8 cellular contexts compared by ENCODE assay signal in genomic region chr4:74793757-74794340, GRCh38. TPM values are rescaled to one million over a fixed set of nuclear protein-coding genes. Genes with fewer than 3 reads are reported as not detected.
DNase-seq lines count a peak whose midpoint lies in the region; ATAC-seq and TF ChIP-seq lines count a peak whose summit lies in the region.

No MANE protein-coding gene starts in this region.

- intact Hi-C loops in lower lobe of right lung (cut with DNase I) (no loop called here), upper lobe of right lung (cut with DNase I) (no loop called here)

- H3K4me1 ChIP-seq in NT2/D1 (ENCODE audit: insufficient read depth, insufficient read length) = no peaks in the 10 kb centered on the region
- H3K4me1 ChIP-seq in lower lobe of right lung = peaks cover 13% of the 10 kb centered on the region
- peaks cover 3% of the 10 kb centered on the region for H3K4me1 ChIP-seq in upper lobe of right lung

- ATAC-seq in lower lobe of right lung = peak; percentile 91 to 94
- peak; percentile 91 for ATAC-seq in upper lobe of right lung
- ATAC-seq in GM21825 (IDR thresholded peaks at IDR 0.05; ENCODE audit: unreplicated experiment) = no peak

- DNase-seq in BJ (ENCODE audit: low read depth) (no peak), HCEC 1CT (peak; percentile 20), NT2/D1 (ENCODE audit: low read depth, low spot score) (peak; percentile 49), ecto neural progenitor cell (ENCODE audit: low spot score) (peak; percentile 74), lower lobe of right lung (peak; percentile 81), upper lobe of right lung (peak; percentile 90)
- no peak for DNase-seq in activated CD4-positive, CD25-positive, alpha-beta regulatory T cell treated with anti-CD3 and anti-CD28 coated beads, Interleukin-2, amount 50 U/mL, for 72 hours

- H3K27ac ChIP-seq in lower lobe of right lung = peak overlapping the region; percentile 88
- H3K27ac ChIP-seq in upper lobe of right lung = peak overlapping the region; percentile 88

- CTCF ChIA-PET in BJ (lab: Yijun Ruan, JAX) = no interaction called here

- H3K4me3 ChIP-seq in BJ (ENCODE audit: low read depth, low read length) = peak overlapping the region; percentile 38
- peak overlapping the region; percentile 43 for H3K4me3 ChIP-seq in NT2/D1 (ENCODE audit: insufficient read length, low read depth)
- peak overlapping the region; percentile 60 for H3K4me3 ChIP-seq in lower lobe of right lung
- peak overlapping the region; percentile 56 for H3K4me3 ChIP-seq in upper lobe of right lung

- H3K27me3 ChIP-seq in BJ (ENCODE audit: control insufficient read depth, insufficient read depth, low read length) (peaks cover 11% of the 10 kb centered on the region), NT2/D1 (ENCODE audit: insufficient read depth, insufficient read length) (peaks cover 11% of the 10 kb centered on the region), lower lobe of right lung (ENCODE audit: low read depth) (peaks cover 10% of the 10 kb centered on the region), upper lobe of right lung (peaks cover 14% of the 10 kb centered on the region)

- H3K9ac ChIP-seq in NT2/D1 (ENCODE audit: insufficient read length, low read depth) = peak overlapping the region; percentile 50

- no peaks in the 10 kb centered on the region for H3K36me3 ChIP-seq in BJ (ENCODE audit: control insufficient read depth, insufficient read depth, low read length)
- H3K36me3 ChIP-seq in NT2/D1 (ENCODE audit: insufficient read depth, insufficient read length, low read length) = no peaks in the 10 kb centered on the region
- H3K36me3 ChIP-seq in lower lobe of right lung = no peaks in the 10 kb centered on the region
- no peaks in the 10 kb centered on the region for H3K36me3 ChIP-seq in upper lobe of right lung

- H3K9me3 ChIP-seq in NT2/D1 (ENCODE audit: insufficient read depth, low read length) = no peaks in the 10 kb centered on the region
- H3K9me3 ChIP-seq in lower lobe of right lung = no peaks in the 10 kb centered on the region
- H3K9me3 ChIP-seq in upper lobe of right lung = no peaks in the 10 kb centered on the region

- TF ChIP-seq CTCF in BJ (IDR thresholded peaks at IDR 0.05; ENCODE audit: insufficient read depth, low read depth, low read length) (peak; percentile 37; the same call in 1 of the 2 replicates), lower lobe of right lung (IDR thresholded peaks at IDR 0.05) (peak; percentile 30), upper lobe of right lung (IDR thresholded peaks at IDR 0.05) (peak; percentile 25)

- POLR2A ChIA-PET in BJ (lab: Charles Lee) = no interaction called here

RNA-seq across cellular contexts. Expression of gene BTC, which starts 0.5 kb away (rescaled TPM):
- not detected in 2 replicates for polyA plus RNA-seq in BJ (2011; rRNA removed)
- polyA minus RNA-seq in BJ (2011; rRNA and poly(A)+ RNA removed) = not detected in 2 replicates
- 2.9 TPM for total RNA-seq in lower lobe of right lung
- total RNA-seq in upper lobe of right lung = 3.4 TPM

Comparison
In these comparisons a context has a peak if more than half of its experiments do, and no peak if none do; other contexts are left out.
1. DNase-seq: peak in HCEC 1CT (single experiment), NT2/D1 (single experiment), ecto neural progenitor cell (single experiment), lower lobe of right lung (single experiment) and upper lobe of right lung (single experiment); none in BJ (single experiment) and activated CD4-positive, CD25-positive, alpha-beta regulatory T cell treated with anti-CD3 and anti-CD28 coated beads, Interleukin-2, amount 50 U/mL, for 72 hours (single experiment).
2. Peak in every context shown above with its lines, with median percentiles within 50 percentile points of each other: H3K4me3 ChIP-seq and CTCF ChIP-seq.